In genomic region chr19:52237771-52238400, GRCh38 we compare ENCODE assay signal across 8 cellular contexts. TPM values are rescaled to one million over a fixed set of nuclear protein-coding genes. Genes with fewer than 3 reads are reported as not detected.
DNase-seq lines count a peak whose midpoint lies in the region; ATAC-seq and TF ChIP-seq lines count a peak whose summit lies in the region.

No MANE protein-coding gene starts in this region.

- 0 to 22% methylated on average over 3 to 8 of the region's 8 CpGs for WGBS in transverse colon (ENCODE audit: low coverage in 1 of 2), 2 donors

- no peaks in the 10 kb centered on the region for H3K79me2 ChIP-seq in OCI-LY7 (ENCODE audit: insufficient read depth, low read depth, low read length)
- no peaks in the 10 kb centered on the region for H3K79me2 ChIP-seq in osteoblast (ENCODE audit: insufficient read depth, low read length)

- no peaks in the 10 kb centered on the region for H3K9me2 ChIP-seq in OCI-LY7 (ENCODE audit: insufficient read depth, low read length)

- no peak overlapping the region for H3K27ac Mint-ChIP-seq in activated T-cell treated with anti-CD3 and anti-CD28 coated beads, Interleukin-2, amount 50 U/mL, for 72 hours

- no peak overlapping the region for H3K27ac ChIP-seq in C4-2B
- no peak overlapping the region for H3K27ac ChIP-seq in OCI-LY7 (ENCODE audit: low read depth, low read length, poor library complexity, severe bottlenecking)
- no peak overlapping the region for H3K27ac ChIP-seq in osteoblast (ENCODE audit: low read depth, low read length)
- no peak overlapping the region for H3K27ac ChIP-seq in transverse colon

- intact Hi-C loops in OCI-LY7 (cut with micrococcal nuclease; ENCODE audit: unreplicated experiment): loop anchor here (1.0 to 10.0 kb wide), 3 partner anchors 99 to 461 kb away; partner anchors contain the start of genes ZNF613 and ZNF616
- intact Hi-C loops in transverse colon (cut with DNase I; ENCODE audit: low total_unique reads): loop anchor here (5.0 kb wide), 1 partner anchor 101 kb away; the partner anchor contains the start of gene ZNF616

- H3K4me3 Mint-ChIP-seq in activated T-cell treated with anti-CD3 and anti-CD28 coated beads, Interleukin-2, amount 50 U/mL, for 72 hours: no peak overlapping the region

- in situ Hi-C loops in HAP-1 (cut with MboI; ENCODE audit: low sequenced_read_pairs): no loop called here
- in situ Hi-C loops in transverse colon (cut with MboI; ENCODE audit: low pct_ligation_motif_present in 1 of 4, low pct_unique_long_range_greater_than_20kb in 1 of 4, low sequenced_read_pairs in 3 of 4): loop anchor here in 2 of 4 donors (5.0 to 10.0 kb wide), 2 partner anchors 93 to 96 kb away; no protein-coding TSS in a partner anchor

- H3K36me3 ChIP-seq in HAP-1 (replicated peaks): no peaks in the 10 kb centered on the region
- H3K36me3 ChIP-seq in OCI-LY7 (ENCODE audit: insufficient read depth, low read length): no peaks in the 10 kb centered on the region
- H3K36me3 ChIP-seq in osteoblast (ENCODE audit: insufficient read depth, low read length): no peaks in the 10 kb centered on the region
- H3K36me3 ChIP-seq in transverse colon: no peaks in the 10 kb centered on the region

- H4K20me1 ChIP-seq in OCI-LY7 (ENCODE audit: insufficient read depth, low read length) (no peaks in the 10 kb centered on the region), osteoblast (ENCODE audit: insufficient read depth, low read length) (no peaks in the 10 kb centered on the region)

- TF ChIP-seq POLR2A in transverse colon (IDR thresholded peaks at IDR 0.05): no peak

- H3K27me3 Mint-ChIP-seq in activated T-cell treated with anti-CD3 and anti-CD28 coated beads, Interleukin-2, amount 50 U/mL, for 72 hours (ENCODE audit: low read depth): no peaks in the 10 kb centered on the region

- H3K27me3 ChIP-seq in HAP-1 (ENCODE audit: low read depth) (peaks cover 3% of the 10 kb centered on the region; the same call in 1 of the 2 replicates), osteoblast (ENCODE audit: insufficient read depth, low read length) (no peaks in the 10 kb centered on the region), transverse colon (no peaks in the 10 kb centered on the region)

- TF ChIP-seq CTCF in C4-2B (conservative IDR thresholded peaks at IDR 0.05) (peak; percentile 92), OCI-LY7 (conservative IDR thresholded peaks at IDR 0.05; ENCODE audit: low read length) (peak; percentile 96), fibroblast of the aortic adventitia (IDR thresholded peaks at IDR 0.05; ENCODE audit: insufficient read depth, low read length) (peak; percentile 90), osteoblast (IDR thresholded peaks at IDR 0.05; ENCODE audit: extremely low read depth, low read depth, low read length) (peak; percentile 93), transverse colon (IDR thresholded peaks at IDR 0.05) (peak; percentile 87 to 91 (median 89))

- H3K4me2 ChIP-seq in OCI-LY7 (ENCODE audit: low read length) (no peak overlapping the region), osteoblast (ENCODE audit: insufficient read depth, low read length) (no peak overlapping the region)

- peak; percentile 38 to 65 for DNase-seq in HAP-1 (ENCODE audit: low spot score in 2 of 2)
- DNase-seq in OCI-LY7 (ENCODE audit: low spot score): peak; percentile 68
- peak; percentile 51 to 58 for DNase-seq in activated T-cell treated with anti-CD3 and anti-CD28 coated beads, Interleukin-2, amount 50 U/mL, for 72 hours
- DNase-seq in fibroblast of the aortic adventitia (ENCODE audit: low read depth): peak; percentile 77
- no peak for DNase-seq in osteoblast (ENCODE audit: insufficient read length, low spot score, missing footprints)
- peak; percentile 59 for DNase-seq in transverse colon
- DNase-seq in GM19240 (ENCODE audit: insufficient read length, low spot score): no peak

- CTCF ChIA-PET in OCI-LY7 (lab: Charles Lee; ENCODE audit: unreplicated experiment): no interaction called here

- H3K9me3 ChIP-seq in HAP-1 (no peaks in the 10 kb centered on the region; the same call in 1 of the 2 replicates), OCI-LY7 (ENCODE audit: low read length) (no peaks in the 10 kb centered on the region), osteoblast (ENCODE audit: low read depth, low read length) (no peaks in the 10 kb centered on the region), transverse colon (no peaks in the 10 kb centered on the region)

- H3K36me3 Mint-ChIP-seq in activated T-cell treated with anti-CD3 and anti-CD28 coated beads, Interleukin-2, amount 50 U/mL, for 72 hours (ENCODE audit: insufficient read depth in 2 of 2): no peaks in the 10 kb centered on the region

- TF ChIP-seq EP300 in transverse colon (IDR thresholded peaks at IDR 0.05; ENCODE audit: low read depth): no peak

- BruUV-seq in OCI-LY7 (replicated peaks; lab: Mats Ljungman, UMichigan): no TSS peak

- no peak overlapping the region for H3K4me3 ChIP-seq in HAP-1
- H3K4me3 ChIP-seq in OCI-LY7 (ENCODE audit: low read depth, low read length, poor library complexity, severe bottlenecking): no peak overlapping the region
- no peak overlapping the region for H3K4me3 ChIP-seq in fibroblast of the aortic adventitia (ENCODE audit: low read depth, low read length)
- no peak overlapping the region for H3K4me3 ChIP-seq in osteoblast (ENCODE audit: insufficient read depth, low read length)
- H3K4me3 ChIP-seq in transverse colon: no peak overlapping the region

- peak; percentile 55 to 65 for ATAC-seq in activated T-cell treated with anti-CD3 and anti-CD28 coated beads, Interleukin-2, amount 50 U/mL, for 72 hours (replicated peaks in 1 of 2)

- POLR2A ChIA-PET in OCI-LY7 (lab: Charles Lee): interaction anchor here (1.1 kb wide), 1 partner anchor 97 kb away, joined by 3 read pairs; no protein-coding TSS in a partner anchor

- H3K4me1 Mint-ChIP-seq in activated T-cell treated with anti-CD3 and anti-CD28 coated beads, Interleukin-2, amount 50 U/mL, for 72 hours (ENCODE audit: low read depth): no peaks in the 10 kb centered on the region

- H2AFZ ChIP-seq in OCI-LY7 (ENCODE audit: low read length): no peak overlapping the region
- no peak overlapping the region for H2AFZ ChIP-seq in osteoblast (ENCODE audit: low read length)

- no peaks in the 10 kb centered on the region for H3K9me3 Mint-ChIP-seq in activated T-cell treated with anti-CD3 and anti-CD28 coated beads, Interleukin-2, amount 50 U/mL, for 72 hours

- H3K4me1 ChIP-seq in HAP-1 (no peaks in the 10 kb centered on the region), OCI-LY7 (ENCODE audit: insufficient read depth, low read length, poor library complexity, severe bottlenecking) (no peaks in the 10 kb centered on the region), osteoblast (ENCODE audit: insufficient read depth, low read length) (no peaks in the 10 kb centered on the region), transverse colon (no peaks in the 10 kb centered on the region)

RNA-seq across cellular contexts. Expression of gene ZNF766, which starts 31.5 kb away (rescaled TPM):
- total RNA-seq in OCI-LY7 (2014; rRNA removed; shearing (Covaris generic)): 15.5 and 17.1 TPM in 2 replicates
- total RNA-seq in OCI-LY7 (2022): 15.8 and 26.4 TPM in 2 replicates
- total RNA-seq in activated T-cell treated with anti-CD3 and anti-CD28 coated beads, Interleukin-2, amount 50 U/mL, for 72 hours: 10 to 100 TPM; 32.1 to 33.5 TPM
- 12.8 and 13.9 TPM in 2 replicates for total RNA-seq in fibroblast of the aortic adventitia (ENCODE audit: low replicate concordance)
- 11.2 and 16.5 TPM in 2 replicates for total RNA-seq in osteoblast
- total RNA-seq in transverse colon: 10 to 100 TPM in 1 of 4 donors, 1 to 10 TPM in 3; 1.1 to 34.2 (median 6.8) TPM

RNA-seq across cellular contexts. Expression of gene PPP2R1A, which starts 48.0 kb away (rescaled TPM):
- total RNA-seq in OCI-LY7 (2014; rRNA removed; shearing (Covaris generic)): 117 and 154 TPM in 2 replicates
- total RNA-seq in OCI-LY7 (2022) (207 and 208 TPM in 2 replicates), fibroblast of the aortic adventitia (ENCODE audit: low replicate concordance) (176 and 187 TPM in 2 replicates), osteoblast (151 and 183 TPM in 2 replicates), transverse colon (100 to 1,000 TPM; 179 to 315 (median 227) TPM)
- 100 to 1,000 TPM; 160 to 181 TPM for total RNA-seq in activated T-cell treated with anti-CD3 and anti-CD28 coated beads, Interleukin-2, amount 50 U/mL, for 72 hours

RNA-seq across cellular contexts. Expression of gene ZNF480, which starts 59.1 kb away (rescaled TPM):
- total RNA-seq in OCI-LY7 (2014; rRNA removed; shearing (Covaris generic)): 9.3 and 12.0 TPM in 2 replicates
- total RNA-seq in OCI-LY7 (2022): 15.5 and 16.0 TPM in 2 replicates
- 1 to 10 TPM; 5.6 to 10.0 TPM for total RNA-seq in activated T-cell treated with anti-CD3 and anti-CD28 coated beads, Interleukin-2, amount 50 U/mL, for 72 hours
- total RNA-seq in fibroblast of the aortic adventitia (ENCODE audit: low replicate concordance): 4.0 and 13.2 TPM in 2 replicates
- 9.4 and 10.3 TPM in 2 replicates for total RNA-seq in osteoblast
- 10 to 100 TPM in 3 of 4 donors, 1 to 10 TPM in 1; 9.4 to 20.1 (median 10.7) TPM for total RNA-seq in transverse colon

Comparison
In these comparisons a context has a peak if more than half of its experiments do, and no peak if none do; other contexts are left out.
1. DNase-seq: peak in HAP-1 (2 of 2), OCI-LY7 (single experiment), activated T-cell treated with anti-CD3 and anti-CD28 coated beads, Interleukin-2, amount 50 U/mL, for 72 hours (2 of 2), fibroblast of the aortic adventitia (single experiment) and transverse colon (single experiment); none in osteoblast (single experiment) and GM19240 (single experiment).
2. Peak in every context shown above with its lines, with median percentiles within 50 percentile points of each other: CTCF ChIP-seq.